ENCODE assay signal across 13 cellular contexts in the genomic region with DNA sequence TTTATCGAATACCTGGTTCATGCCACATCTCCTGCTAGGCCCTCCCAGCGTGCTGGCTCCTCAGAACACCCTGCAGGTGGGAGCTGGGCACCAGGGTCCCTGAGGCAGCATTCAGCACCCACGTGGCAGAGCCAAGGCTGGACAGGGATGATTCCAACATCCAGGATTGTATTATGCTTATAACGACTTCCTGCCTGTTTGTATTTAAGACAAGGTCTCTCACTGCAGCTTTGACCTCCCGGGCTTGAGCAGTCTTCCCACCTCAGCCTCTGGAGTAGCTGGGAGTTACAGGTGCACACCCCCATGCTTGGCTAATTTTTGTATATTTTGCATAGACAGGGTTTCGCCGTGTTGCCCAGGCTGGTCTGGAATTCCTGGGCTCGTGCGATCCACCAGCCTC.
A peak's percentile ranks its signal among the peaks of the same experiment; 100 is the strongest.
DNase-seq lines count a peak whose midpoint lies in the region; TF ChIP-seq lines count a peak whose summit lies in the region.
"Had no signal": no experiment of that assay in that cellular context is flagged by ENCODE, and none has a peak within 500 bp of the region (broad histone marks: within the 10 kb centered on the region; RNA-seq: fewer than 3 reads in every experiment).

No MANE protein-coding gene starts in this region.

- H3K9ac ChIP-seq in mammary epithelial cell (ENCODE audit: insufficient read depth, low read length) = no peak overlapping the region
- H3K9ac ChIP-seq in muscle layer of colon (ENCODE audit: low read length) = no peak overlapping the region
- H3K9ac ChIP-seq: SK-N-SH had no signal

- 53% methylated on average over 8 of the region's 9 CpGs for WGBS in mammary epithelial cell (ENCODE audit: low coverage, missing lambda C conversion rate)
- 74 to 82% methylated on average over 9 of the region's 9 CpGs for WGBS in tibial nerve, 2 donors

- POLR2A ChIA-PET in MCF 10A (lab: Yijun Ruan, JAX) = interaction anchor here (0.6 to 7.4 kb wide), 8 partner anchors 9 to 733 kb away, joined by 3 to 160 read pairs (median 10); no protein-coding TSS in a partner anchor

- H3K36me3 Mint-ChIP-seq in MCF 10A (ENCODE audit: insufficient read depth, unreplicated experiment) (no peaks in the 10 kb centered on the region), immature natural killer cell (no peaks in the 10 kb centered on the region)

- H3K27ac ChIP-seq in mammary epithelial cell (ENCODE audit: insufficient read depth, low read depth, low read length) = no peak overlapping the region
- H3K27ac ChIP-seq in VCaP = peak overlapping the region; percentile 89
- peak overlapping the region; percentile 1 for H3K27ac ChIP-seq in muscle layer of colon (ENCODE audit: low read depth, low read length)
- H3K27ac ChIP-seq in tibial nerve = peak overlapping the region in 3 of 4 donors; percentile 48 to 100 (median 97)

- H3K27me3 Mint-ChIP-seq in MCF 10A (ENCODE audit: insufficient read depth, unreplicated experiment) (no peaks in the 10 kb centered on the region), immature natural killer cell (ENCODE audit: low read depth in 3 of 3) (peaks cover 0 to 3% (median 3%) of the 10 kb centered on the region in 3 donors)

- H3K4me3 Mint-ChIP-seq in MCF 10A (ENCODE audit: unreplicated experiment) (peak overlapping the region; percentile 21), immature natural killer cell (peak overlapping the region in 1 of 5 donors; percentile 33)

- H2AFZ ChIP-seq in mammary epithelial cell (ENCODE audit: low read depth, low read length) = no peak overlapping the region

- BruUV-seq in MCF 10A (replicated peaks; lab: Mats Ljungman, UMichigan) (no TSS peak), mammary epithelial cell (replicated peaks; lab: Mats Ljungman, UMichigan) (no TSS peak)

- H3K4me2 ChIP-seq in mammary epithelial cell (ENCODE audit: insufficient read depth, low read depth, low read length) = no peak overlapping the region
- H3K4me2 ChIP-seq: SK-N-SH had no signal

- no peaks in the 10 kb centered on the region for H3K36me3 ChIP-seq in mammary epithelial cell (ENCODE audit: insufficient read depth, low read length)
- H3K36me3 ChIP-seq in muscle layer of colon (ENCODE audit: insufficient read depth, low read length) = no peaks in the 10 kb centered on the region
- H3K36me3 ChIP-seq in tibial nerve = no peaks in the 10 kb centered on the region

- peaks cover 37% of the 10 kb centered on the region for H3K4me1 ChIP-seq in mammary epithelial cell (ENCODE audit: insufficient read depth, low read length)
- H3K4me1 ChIP-seq in muscle layer of colon (ENCODE audit: insufficient read depth, low read length) = peaks cover 31% of the 10 kb centered on the region
- peaks cover 0 to 89% (median 38%) of the 10 kb centered on the region in 4 donors for H3K4me1 ChIP-seq in tibial nerve

- intact Hi-C loops in MCF 10A (cut with micrococcal nuclease) (no loop called here), mammary epithelial cell (cut with micrococcal nuclease) (loop anchor here (2.0 kb wide), 1 partner anchor 17 kb away; no protein-coding TSS in a partner anchor)

- no peaks in the 10 kb centered on the region for H4K20me1 ChIP-seq in mammary epithelial cell (ENCODE audit: insufficient read depth, low read length)

- peaks cover 9% of the 10 kb centered on the region for H3K79me2 ChIP-seq in mammary epithelial cell (ENCODE audit: insufficient read depth, low read length)

- TF ChIP-seq POLR2A in tibial nerve (IDR thresholded peaks at IDR 0.05) = no peak

- CTCF ChIA-PET in MCF 10A (lab: Yijun Ruan, JAX) = interaction anchor here (0.7 to 5.3 kb wide), 3 partner anchors 34 to 63 kb away, joined by 3 to 39 read pairs (median 3); no protein-coding TSS in a partner anchor
- CTCF ChIA-PET in mammary epithelial cell (lab: Charles Lee; ENCODE audit: low non-redundant PET) = interaction anchor here (0.6 kb wide), 1 partner anchor 10 kb away, joined by 14 read pairs; no protein-coding TSS in a partner anchor

- no peak for TF ChIP-seq EP300 in tibial nerve (IDR thresholded peaks at IDR 0.05)

- no peak for DNase-seq in MCF 10A (ENCODE audit: unreplicated experiment)
- DNase-seq in mammary epithelial cell = no peak
- DNase-seq in tibial nerve (ENCODE audit: low spot score in 2 of 2) = no peak
- no peak for DNase-seq in immature natural killer cell
- DNase-seq in GM13976 (ENCODE audit: low spot score) = no peak
- DNase-seq in stimulated activated CD4-positive, alpha-beta T cell treated with anti-CD3 and anti-CD28 coated beads, Interleukin-12 subunit alpha, Interleukin-12 subunit beta, amount 100 ng/mL, for 4 hours = no peak
- DNase-seq: AML-193, erythroblast, NCI-H524, SK-N-SH, small intestine had no signal

- H3K4me1 Mint-ChIP-seq in MCF 10A (ENCODE audit: insufficient read depth, unreplicated experiment) (peaks cover 12% of the 10 kb centered on the region), immature natural killer cell (peaks cover 35 to 39% of the 10 kb centered on the region in 2 donors)

- no peak for TF ChIP-seq CTCF in MCF 10A (IDR thresholded peaks at IDR 0.05; ENCODE audit: unreplicated experiment)
- TF ChIP-seq CTCF in mammary epithelial cell (conservative IDR thresholded peaks at IDR 0.05 in 1 of 2, IDR thresholded peaks at IDR 0.05 in 1 of 2; ENCODE audit: extremely low read depth in 1 of 2, insufficient read depth in 1 of 2, low read depth in 1 of 2, low read length in 2 of 2) = no peak
- no peak for TF ChIP-seq CTCF in VCaP (conservative IDR thresholded peaks at IDR 0.05)
- TF ChIP-seq CTCF in tibial nerve (IDR thresholded peaks at IDR 0.05) = no peak
- TF ChIP-seq CTCF in GM13976 (IDR thresholded peaks at IDR 0.05; ENCODE audit: borderline replicate concordance, control extremely low read depth, extremely low read depth, insufficient read depth, missing control alignments) = no peak

- H3K27me3 ChIP-seq in mammary epithelial cell (ENCODE audit: insufficient read depth, low read length) (no peaks in the 10 kb centered on the region), muscle layer of colon (ENCODE audit: control insufficient read depth in 1 of 2, insufficient read depth in 2 of 2, low read length in 2 of 2) (no peaks in the 10 kb centered on the region), tibial nerve (no peaks in the 10 kb centered on the region)

- H3K9me3 ChIP-seq in mammary epithelial cell (replicated peaks; ENCODE audit: insufficient read depth, low read length) (no peaks in the 10 kb centered on the region), muscle layer of colon (ENCODE audit: low read length) (no peaks in the 10 kb centered on the region), tibial nerve (no peaks in the 10 kb centered on the region)
- H3K9me3 ChIP-seq: SK-N-SH had no signal

- no peak overlapping the region for H3K4me3 ChIP-seq in mammary epithelial cell (replicated peaks in 1 of 3; ENCODE audit: insufficient read depth in 1 of 3, low read depth in 2 of 3, low read length in 3 of 3)
- H3K4me3 ChIP-seq in muscle layer of colon (ENCODE audit: low read depth in 1 of 2, low read length in 2 of 2) = no peak overlapping the region
- H3K4me3 ChIP-seq in tibial nerve = no peak overlapping the region

- H3K27ac Mint-ChIP-seq in MCF 10A (ENCODE audit: low read depth, unreplicated experiment) (peak overlapping the region; percentile 97), immature natural killer cell (no peak overlapping the region)

- dilution Hi-C loops in mammary epithelial cell (cut with HindIII; ENCODE audit: low sequenced_read_pairs) = no loop called here

- in situ Hi-C loops in mammary epithelial cell (cut with MboI; ENCODE audit: low sequenced_read_pairs in 2 of 2) = no loop called here
- in situ Hi-C loops in GM13976 (cut with MboI; ENCODE audit: low sequenced_read_pairs, unreplicated experiment) = no loop called here

- no peaks in the 10 kb centered on the region for H3K9me3 Mint-ChIP-seq in MCF 10A (ENCODE audit: unreplicated experiment)
- no peaks in the 10 kb centered on the region for H3K9me3 Mint-ChIP-seq in immature natural killer cell
